Comparison of ENCODE assay signal across 11 cellular contexts in the genomic region with DNA sequence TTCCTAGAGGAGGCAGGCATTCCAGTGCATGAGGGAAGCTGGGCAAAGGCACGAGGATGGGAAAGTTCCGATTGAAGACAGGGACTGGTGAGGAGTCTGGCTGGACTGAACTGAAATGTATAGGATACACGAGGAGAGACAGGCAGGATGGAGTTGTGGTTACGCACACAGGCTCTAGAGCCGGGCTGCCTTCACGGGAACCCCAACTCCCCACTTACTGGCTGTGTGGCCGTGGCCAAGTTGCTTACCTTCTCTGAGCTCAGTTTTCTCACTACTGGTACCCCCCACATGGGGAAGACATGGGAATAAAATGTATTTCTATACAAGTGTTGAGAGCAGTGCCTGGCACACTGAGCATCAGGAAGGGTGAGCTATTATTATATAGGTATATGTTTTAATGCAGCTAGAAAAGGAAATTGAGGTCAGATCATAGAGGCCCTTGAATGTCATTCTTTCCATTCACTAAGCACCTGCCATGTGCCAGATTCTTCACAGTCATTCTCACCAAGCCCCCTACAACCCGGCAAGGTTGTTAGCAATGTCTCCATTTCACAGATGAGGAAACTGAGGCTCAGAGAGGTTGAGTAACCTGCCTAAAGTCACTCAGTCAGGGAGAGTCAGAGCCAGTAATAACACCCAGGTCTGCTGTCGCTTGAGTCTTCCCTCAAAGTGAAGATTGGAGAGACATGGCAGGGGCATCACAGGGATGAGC. TPM values are rescaled to one million over a fixed set of nuclear protein-coding genes. Genes with fewer than 3 reads are reported as not detected.
A peak's percentile ranks its signal among the peaks of the same experiment; 100 is the strongest.
DNase-seq lines count a peak whose midpoint lies in the region; ATAC-seq and TF ChIP-seq lines count a peak whose summit lies in the region.
"Had no signal": no experiment of that assay in that cellular context is flagged by ENCODE, and none has a peak within 500 bp of the region (broad histone marks: within the 10 kb centered on the region; RNA-seq: fewer than 3 reads in every experiment).

No MANE protein-coding gene starts in this region.

- H3K9me3 Mint-ChIP-seq in chondrocyte (ENCODE audit: low read depth) = no peaks in the 10 kb centered on the region
- H3K9me3 Mint-ChIP-seq: mesothelial cell of epicardium had no signal

- ATAC-seq in GM18511 (IDR thresholded peaks at IDR 0.05; ENCODE audit: unreplicated experiment) = peak; percentile 4
- peak; percentile 14 for ATAC-seq in HG02798 (IDR thresholded peaks at IDR 0.05; ENCODE audit: poor library complexity, unreplicated experiment)
- no peak for ATAC-seq in HG02763 (IDR thresholded peaks at IDR 0.05; ENCODE audit: unreplicated experiment)

- TF ChIP-seq CTCF in chondrocyte (IDR thresholded peaks at IDR 0.05) = no peak

- no peak overlapping the region for H3K4me3 ChIP-seq in skin epidermis

- H3K4me1 Mint-ChIP-seq in chondrocyte (ENCODE audit: low read depth) = peaks cover 98% of the 10 kb centered on the region

- H3K36me3 Mint-ChIP-seq in chondrocyte (ENCODE audit: low read depth) = peaks cover 2% of the 10 kb centered on the region

- no peaks in the 10 kb centered on the region for H3K27me3 Mint-ChIP-seq in chondrocyte (ENCODE audit: low read depth)

- no peak for DNase-seq in chondrocyte (ENCODE audit: low spot score)
- DNase-seq in HUDEP-2 (lab: John Stamatoyannopoulos, UW; ENCODE audit: unreplicated experiment in 76 of 76) = no peak
- DNase-seq in NCI-H1092 (lab: John Stamatoyannopoulos, UW) = no peak
- no peak for DNase-seq in NCI-H2107 (lab: John Stamatoyannopoulos, UW)
- DNase-seq: NCI-H2081, small intestine had no signal

- H3K4me3 Mint-ChIP-seq in chondrocyte (ENCODE audit: unreplicated experiment) = no peak overlapping the region
- H3K4me3 Mint-ChIP-seq: mesothelial cell of epicardium had no signal

- H3K27ac ChIP-seq in skin epidermis = peak overlapping the region in 13 of 21 experiments; percentile 2 to 76 (median 66)

- H3K27ac Mint-ChIP-seq in chondrocyte (ENCODE audit: unreplicated experiment) = peak overlapping the region; percentile 81
- H3K27ac Mint-ChIP-seq: mesothelial cell of epicardium had no signal

RNA-seq across cellular contexts. Expression of a gene that starts 9.7 kb away (rescaled TPM):
- total RNA-seq in chondrocyte = 43.9 to 65.4 TPM (median 63.2 TPM) in 3 replicates
